ENCODE assay signal across 13 cellular contexts in the genomic region with DNA sequence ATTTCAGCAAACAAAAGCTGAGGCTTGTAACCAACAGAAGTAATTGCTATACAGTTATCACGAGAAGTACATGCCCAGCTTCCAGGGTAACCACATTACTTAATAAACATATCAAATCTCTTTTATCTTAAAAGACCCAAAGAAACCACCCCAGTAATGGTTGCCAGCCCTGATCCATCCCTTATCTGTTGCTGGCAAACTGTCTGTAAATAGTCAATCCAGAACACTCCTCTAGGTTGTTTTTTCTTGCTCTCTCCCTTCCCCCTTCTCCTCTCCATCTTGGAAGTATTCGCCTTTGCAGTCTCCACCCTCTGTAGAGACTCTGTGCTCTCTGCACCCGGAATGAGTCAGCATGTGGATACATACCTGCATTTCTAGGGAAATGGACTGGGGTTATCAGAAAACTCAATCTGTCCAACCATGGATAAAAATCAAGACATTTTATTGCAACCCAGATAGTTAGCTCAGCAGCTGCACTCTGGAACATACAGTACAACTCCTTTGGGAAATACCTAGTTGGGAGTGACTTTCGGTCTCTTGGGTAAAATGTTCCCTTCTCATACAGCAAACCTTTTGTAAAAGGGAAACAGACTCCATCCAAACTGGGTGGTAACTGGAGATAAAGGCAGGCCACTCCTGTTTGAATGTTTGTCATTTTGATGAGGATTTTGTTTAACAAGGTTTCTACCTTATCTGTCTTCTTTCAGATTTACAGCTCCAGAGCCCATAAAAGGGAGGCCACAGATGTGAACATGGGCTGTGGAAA.
DNase-seq lines count a peak whose midpoint lies in the region; ATAC-seq, FAIRE-seq and TF ChIP-seq lines count a peak whose summit lies in the region.
"Had no signal": no experiment of that assay in that cellular context is flagged by ENCODE, and none has a peak within 500 bp of the region (broad histone marks: within the 10 kb centered on the region; RNA-seq: fewer than 3 reads in every experiment).

No MANE protein-coding gene starts in this region.

- H3K27ac ChIP-seq in PC-3 (ENCODE audit: low read length) (peak overlapping the region; percentile 65), pancreas (no peak overlapping the region)
- H3K27ac ChIP-seq: HL-60 had no signal

- intact Hi-C loops in PC-3 (cut with micrococcal nuclease) (no loop called here), pancreas (cut with DNase I) (no loop called here)

- H3K4me3 ChIP-seq in PC-3 (ENCODE audit: low read length), result no peak overlapping the region
- H3K4me3 ChIP-seq in pancreas, result no peak overlapping the region

- H3F3A ChIP-seq in PC-3 (ENCODE audit: low read length, unreplicated experiment), result no peaks in the 10 kb centered on the region

- BruUV-seq in PC-3 (replicated peaks; lab: Mats Ljungman, UMichigan), result no TSS peak

- 30 to 37% methylated on average over 4 of the region's 4 CpGs for WGBS in pancreas, 2 donors

- FAIRE-seq in pancreas (lab: Jason Lieb, UNC), result peak; percentile 69
- FAIRE-seq: GM19239 had no signal

- H2AFZ ChIP-seq in PC-3 (ENCODE audit: low read length), result peak overlapping the region; percentile 43

- H3K9me2 ChIP-seq in PC-3 (replicated peaks; ENCODE audit: low read length), result no peaks in the 10 kb centered on the region

- no peaks in the 10 kb centered on the region for H4K20me1 ChIP-seq in PC-3 (ENCODE audit: low read length)

- TF ChIP-seq CTCF in PC-3 (conservative IDR thresholded peaks at IDR 0.05; ENCODE audit: low read depth, low read length) (no peak), pancreas (IDR thresholded peaks at IDR 0.05) (no peak)

- DNase-seq in EL (peak; percentile 50), PC-3 (peak; percentile 78), pancreas (no peak), dedifferentiated amniotic fluid mesenchymal stem cell (ENCODE audit: extremely low spot score) (no peak), NCI-H345 treated with DMSO at 0.1 percent for 48 hours (lab: John Stamatoyannopoulos, UW; ENCODE audit: unreplicated experiment) (no peak), hepatic stellate cell (ENCODE audit: low spot score) (no peak)
- DNase-seq: retina; RPMI8226; stimulated activated naive CD4-positive, alpha-beta T cell had no signal

- ATAC-seq in PC-3 (peak; percentile 94), esophagus mucosa (peak; percentile 54), pancreas (peak; percentile 78 to 82 (median 80)), GM21447 (IDR thresholded peaks at IDR 0.05; ENCODE audit: unreplicated experiment) (no peak)

- peak overlapping the region; percentile 8; the same call in 1 of the 2 replicates for H3K9ac ChIP-seq in PC-3 (ENCODE audit: low read length)

- no peaks in the 10 kb centered on the region for H3K9me3 ChIP-seq in PC-3 (ENCODE audit: low read length)
- H3K9me3 ChIP-seq in pancreas, result no peaks in the 10 kb centered on the region

- POLR2A ChIA-PET in PC-3 (lab: Charles Lee; ENCODE audit: unreplicated experiment), result interaction anchor here (0.6 kb wide), 1 partner anchor 396 kb away, joined by 4 read pairs; no protein-coding TSS in a partner anchor

- H3K79me2 ChIP-seq in PC-3 (ENCODE audit: low read length), result no peaks in the 10 kb centered on the region

- H3K27me3 ChIP-seq in PC-3 (ENCODE audit: low read length) (no peaks in the 10 kb centered on the region), pancreas (no peaks in the 10 kb centered on the region)

- H3K36me3 ChIP-seq in PC-3 (ENCODE audit: low read depth, low read length) (no peaks in the 10 kb centered on the region), pancreas (no peaks in the 10 kb centered on the region)

- H3K4me1 ChIP-seq in PC-3 (ENCODE audit: insufficient read depth, low read length) (peaks cover 30% of the 10 kb centered on the region), pancreas (peaks cover 0 to 8% (median 0%) of the 10 kb centered on the region in 3 donors)

- H3K4me2 ChIP-seq in PC-3 (ENCODE audit: low read length), result peak overlapping the region; percentile 47

- CTCF ChIA-PET in PC-3 (lab: Charles Lee), result no interaction called here

Comparison
In these comparisons a context has a peak if more than half of its experiments do, and no peak if none do; other contexts are left out.
1. DNase-seq: peak in EL (single experiment) and PC-3 (single experiment); none in pancreas (0 of 6), dedifferentiated amniotic fluid mesenchymal stem cell (single experiment), NCI-H345 treated with DMSO at 0.1 percent for 48 hours (single experiment) and hepatic stellate cell (single experiment).